Comparison of ENCODE assay signal across 15 cellular contexts in the genomic region with DNA sequence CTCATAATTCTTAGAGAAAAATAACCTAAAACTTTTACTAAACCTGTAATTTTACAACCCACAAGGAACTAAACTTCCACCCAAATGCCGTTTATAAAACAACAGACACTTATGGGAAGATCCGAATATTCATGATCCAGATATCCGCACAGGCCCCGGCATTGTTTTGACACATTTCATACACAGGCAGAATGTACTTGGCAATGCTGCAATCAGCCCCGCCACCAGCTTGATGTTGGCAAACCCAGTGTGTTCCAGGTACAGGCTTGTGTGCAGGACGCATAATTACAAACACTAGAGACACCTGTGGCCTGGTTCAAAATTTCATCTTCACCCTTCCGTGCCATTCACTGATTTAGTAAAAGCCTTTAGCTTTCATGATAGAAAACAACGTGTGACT.
DNase-seq lines count a peak whose midpoint lies in the region; ATAC-seq lines count a peak whose summit lies in the region.
"Had no signal": no experiment of that assay in that cellular context is flagged by ENCODE, and none has a peak within 500 bp of the region (broad histone marks: within the 10 kb centered on the region; RNA-seq: fewer than 3 reads in every experiment).

No MANE protein-coding gene starts in this region.

- H3K27ac ChIP-seq in BLaER1 treated with 17β-estradiol and CSF1 and Interleukin-3, amounts not matched to agents 10 nM and 100 nM = peak overlapping the region in 2 of 11 experiments; percentile 32 to 40; a peak in 2 of 22 replicates

- H3K27me3 ChIP-seq in BLaER1 treated with 17β-estradiol and CSF1 and Interleukin-3, amounts not matched to agents 10 nM and 100 nM = no peaks in the 10 kb centered on the region
- H3K27me3 ChIP-seq: BE2C had no signal

- H3K4me2 ChIP-seq in BLaER1 treated with 17β-estradiol and CSF1 and Interleukin-3, amounts not matched to agents 10 nM and 100 nM = peak overlapping the region in 8 of 11 experiments; percentile 17 to 59 (median 45); a peak in 14 of 22 replicates

- H3K4me3 ChIP-seq in BLaER1 treated with 17β-estradiol and CSF1 and Interleukin-3, amounts not matched to agents 10 nM and 100 nM = no peak overlapping the region

- H3K9ac ChIP-seq in BLaER1 treated with 17β-estradiol and CSF1 and Interleukin-3, amounts not matched to agents 10 nM and 100 nM = no peak overlapping the region

- no peaks in the 10 kb centered on the region for H4K20me1 ChIP-seq in BLaER1 treated with 17β-estradiol and CSF1 and Interleukin-3, amounts not matched to agents 10 nM and 100 nM

- DNase-seq in Ammon's horn (ENCODE audit: low spot score) (peak; percentile 23), SW480 (ENCODE audit: low spot score) (peak; percentile 40), ureter (ENCODE audit: low spot score) (peak; percentile 27), HPDE6-E6E7 (ENCODE audit: extremely low spot score) (no peak)
- DNase-seq: BE2C; CD4-positive, alpha-beta memory T cell; DMS153; DMS79; GDM1; GOT3; H7; HFFc6 had no signal

- no peak for ATAC-seq in HG03469 (IDR thresholded peaks at IDR 0.05; ENCODE audit: unreplicated experiment)
- ATAC-seq: HCT116 had no signal

- peaks cover 4 to 40% (median 23%) of the 10 kb centered on the region in 11 experiments; a peak in 19 of 22 replicates for H3K9me3 ChIP-seq in BLaER1 treated with 17β-estradiol and CSF1 and Interleukin-3, amounts not matched to agents 10 nM and 100 nM (replicated peaks in 1 of 11)
- H3K9me3 ChIP-seq: BE2C had no signal

- peaks cover 10 to 51% (median 39%) of the 10 kb centered on the region in 10 experiments for H3K4me1 ChIP-seq in BLaER1 treated with 17β-estradiol and CSF1 and Interleukin-3, amounts not matched to agents 10 nM and 100 nM
- H3K4me1 ChIP-seq: BE2C had no signal

- no peaks in the 10 kb centered on the region for H3K36me3 ChIP-seq in BLaER1 treated with 17β-estradiol and CSF1 and Interleukin-3, amounts not matched to agents 10 nM and 100 nM
- H3K36me3 ChIP-seq: BE2C had no signal
